Comparison of ENCODE assay signal across 20 cellular contexts in the genomic region with DNA sequence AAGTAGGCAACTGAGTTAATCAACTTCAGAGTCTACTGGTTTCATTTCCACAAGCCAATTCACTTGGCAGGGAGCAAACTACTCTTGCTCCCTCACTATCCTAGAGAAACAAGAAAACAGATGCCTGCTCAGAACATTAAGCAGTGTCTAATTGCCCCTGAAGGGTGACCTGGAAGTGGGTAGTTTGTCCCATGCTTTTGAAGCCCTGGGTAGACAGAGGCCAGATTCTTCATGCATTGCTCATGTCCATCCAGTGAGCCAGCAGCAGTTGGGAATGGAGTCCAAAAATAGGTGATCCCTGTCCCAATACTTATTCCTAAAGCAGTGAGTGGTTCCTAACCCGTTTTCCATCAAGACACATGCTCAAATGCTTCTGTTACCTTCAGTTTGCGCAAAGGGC. TPM values are rescaled to one million over a fixed set of nuclear protein-coding genes. Genes with fewer than 3 reads are reported as not detected.
A peak's percentile ranks its signal among the peaks of the same experiment; 100 is the strongest.
DNase-seq lines count a peak whose midpoint lies in the region; FAIRE-seq and TF ChIP-seq lines count a peak whose summit lies in the region.
"Had no signal": no experiment of that assay in that cellular context is flagged by ENCODE, and none has a peak within 500 bp of the region (broad histone marks: within the 10 kb centered on the region; RNA-seq: fewer than 3 reads in every experiment).

No MANE protein-coding gene starts in this region.

- H4K20me1 ChIP-seq in Karpas-422 (ENCODE audit: insufficient read depth, low read depth, low read length), result peaks cover 5% of the 10 kb centered on the region; the same call in 1 of the 2 replicates

- FAIRE-seq in kidney (lab: Jason Lieb, UNC) (peak; percentile 54), HTR-8/SVneo (lab: Jason Lieb, UNC) (no peak)
- FAIRE-seq: D721Med had no signal

- DNase-seq in activated naive CD4-positive, alpha-beta T cell treated with anti-CD3 and anti-CD28 coated beads for 36 hours, result no peak
- no peak for DNase-seq in Karpas-422
- DNase-seq in kidney, result no peak
- peak; percentile 73 for DNase-seq in renal cortical epithelial cell (ENCODE audit: low read depth)
- DNase-seq in stimulated activated CD4-positive, alpha-beta T cell treated with anti-CD3 and anti-CD28 coated beads, Interleukin-12 subunit alpha, Interleukin-12 subunit beta, amount 100 ng/mL, for 4 hours, result no peak
- DNase-seq in HTR-8/SVneo (ENCODE audit: insufficient read length, low spot score), result no peak
- no peak for DNase-seq in hepatic stellate cell (ENCODE audit: low spot score)
- DNase-seq: BE2C; CD4-positive, alpha-beta memory T cell; DMS79 treated with DMSO at 0.1 percent for 48 hours; GOT3; KBM-7; NCI-H1048; NCI-H146; NCI-H2081; NCI-H774 had no signal

- H3K4me3 Mint-ChIP-seq in activated naive CD4-positive, alpha-beta T cell treated with anti-CD3 and anti-CD28 coated beads, Interleukin-2, amount 50 U/mL, for 24 hours, result no peak overlapping the region
- no peak overlapping the region for H3K4me3 Mint-ChIP-seq in activated naive CD4-positive, alpha-beta T cell treated with anti-CD3 and anti-CD28 coated beads for 36 hours
- H3K4me3 Mint-ChIP-seq: CD4-positive, alpha-beta memory T cell had no signal

- no peak for TF ChIP-seq CTCF in kidney (IDR thresholded peaks at IDR 0.05; ENCODE audit: borderline replicate concordance, extremely low read depth, insufficient read depth)

- no peaks in the 10 kb centered on the region for H3K27me3 Mint-ChIP-seq in activated naive CD4-positive, alpha-beta T cell treated with anti-CD3 and anti-CD28 coated beads, Interleukin-2, amount 50 U/mL, for 24 hours
- H3K27me3 Mint-ChIP-seq in activated naive CD4-positive, alpha-beta T cell treated with anti-CD3 and anti-CD28 coated beads for 36 hours (ENCODE audit: low read depth), result no peaks in the 10 kb centered on the region
- H3K27me3 Mint-ChIP-seq: CD4-positive, alpha-beta memory T cell had no signal

- intact Hi-C loops in activated naive CD4-positive, alpha-beta T cell treated with anti-CD3 and anti-CD28 coated beads for 36 hours (cut with micrococcal nuclease), result no loop called here
- intact Hi-C loops in kidney (cut with DNase I), result no loop called here

- no peaks in the 10 kb centered on the region for H3K9me2 ChIP-seq in Karpas-422 (replicated peaks; ENCODE audit: insufficient read depth, low read length)

- H2AFZ ChIP-seq in Karpas-422 (ENCODE audit: low read length), result no peak overlapping the region

- no peaks in the 10 kb centered on the region for H3K27me3 ChIP-seq in Karpas-422 (ENCODE audit: low read length)
- H3K27me3 ChIP-seq: BE2C had no signal

- H3K4me1 ChIP-seq in Karpas-422 (ENCODE audit: low read length) (peaks cover 51% of the 10 kb centered on the region), kidney (ENCODE audit: control insufficient read depth in 1 of 2, insufficient read depth in 1 of 2, low read depth in 1 of 2, low read length in 2 of 2) (peaks cover 2 to 3% of the 10 kb centered on the region in 2 donors)
- H3K4me1 ChIP-seq: BE2C had no signal

- H3K4me2 ChIP-seq in Karpas-422 (ENCODE audit: low read depth, low read length, poor library complexity, severe bottlenecking), result no peak overlapping the region

- peak overlapping the region; percentile 57 for H3K27ac Mint-ChIP-seq in activated naive CD4-positive, alpha-beta T cell treated with anti-CD3 and anti-CD28 coated beads, Interleukin-2, amount 50 U/mL, for 24 hours
- no peak overlapping the region for H3K27ac Mint-ChIP-seq in activated naive CD4-positive, alpha-beta T cell treated with anti-CD3 and anti-CD28 coated beads for 36 hours

- peaks cover 52% of the 10 kb centered on the region for H3K4me1 Mint-ChIP-seq in activated naive CD4-positive, alpha-beta T cell treated with anti-CD3 and anti-CD28 coated beads, Interleukin-2, amount 50 U/mL, for 24 hours
- H3K4me1 Mint-ChIP-seq in activated naive CD4-positive, alpha-beta T cell treated with anti-CD3 and anti-CD28 coated beads for 36 hours (ENCODE audit: low read depth), result peaks cover 32% of the 10 kb centered on the region

- H3K9me3 ChIP-seq in Karpas-422 (ENCODE audit: low read length) (no peaks in the 10 kb centered on the region), kidney (ENCODE audit: control insufficient read depth in 1 of 2, low read length in 2 of 2) (no peaks in the 10 kb centered on the region)
- H3K9me3 ChIP-seq: BE2C had no signal

- H3K4me3 ChIP-seq in Karpas-422 (ENCODE audit: low read length) (no peak overlapping the region), kidney (ENCODE audit: low read length in 2 of 2) (no peak overlapping the region)
- H3K4me3 ChIP-seq: SK-N-MC had no signal

- H3K9me3 Mint-ChIP-seq in activated naive CD4-positive, alpha-beta T cell treated with anti-CD3 and anti-CD28 coated beads, Interleukin-2, amount 50 U/mL, for 24 hours, result no peaks in the 10 kb centered on the region
- no peaks in the 10 kb centered on the region for H3K9me3 Mint-ChIP-seq in activated naive CD4-positive, alpha-beta T cell treated with anti-CD3 and anti-CD28 coated beads for 36 hours

- H3K36me3 ChIP-seq in Karpas-422 (ENCODE audit: insufficient read depth, low read length) (no peaks in the 10 kb centered on the region), kidney (ENCODE audit: control insufficient read depth in 1 of 2, insufficient read depth in 2 of 2, low read length in 2 of 2) (peaks cover 0 to 4% of the 10 kb centered on the region in 2 donors)
- H3K36me3 ChIP-seq: BE2C had no signal

- peaks cover 82% of the 10 kb centered on the region for H3K79me2 ChIP-seq in Karpas-422 (ENCODE audit: low read length)

- CTCF ChIA-PET in activated naive CD4-positive, alpha-beta T cell treated with anti-CD3 and anti-CD28 coated beads for 36 hours (lab: Charles Lee), result no interaction called here

- H3K36me3 Mint-ChIP-seq in activated naive CD4-positive, alpha-beta T cell treated with anti-CD3 and anti-CD28 coated beads, Interleukin-2, amount 50 U/mL, for 24 hours, result peaks cover 17% of the 10 kb centered on the region
- peaks cover 19% of the 10 kb centered on the region for H3K36me3 Mint-ChIP-seq in activated naive CD4-positive, alpha-beta T cell treated with anti-CD3 and anti-CD28 coated beads for 36 hours (ENCODE audit: low read depth)

- H3K9ac ChIP-seq in Karpas-422 (ENCODE audit: low read length), result no peak overlapping the region
- H3K9ac ChIP-seq in kidney (ENCODE audit: low read length in 2 of 2), result no peak overlapping the region

- H3K27ac ChIP-seq in Karpas-422 (ENCODE audit: low read length) (0 out of 2 replicates have a peak overlapping the region, but pooled peaks have one; percentile 17), kidney (ENCODE audit: low read depth in 2 of 2, low read length in 2 of 2) (no peak overlapping the region)
- H3K27ac ChIP-seq: 22Rv1, SK-N-MC had no signal

RNA-seq across cellular contexts. Expression of a gene that starts 48.8 kb away (rescaled TPM):
- 100 to 1,000 TPM; 128 to 133 TPM for total RNA-seq in activated naive CD4-positive, alpha-beta T cell treated with anti-CD3 and anti-CD28 coated beads for 36 hours
- 28.5 and 57.6 TPM in 2 replicates for total RNA-seq in Karpas-422 (2014; rRNA removed; shearing (Covaris generic); ENCODE audit: low replicate concordance)
- 101 TPM for total RNA-seq in kidney
- 60.5 TPM for polyA plus RNA-seq in kidney (ENCODE audit: insufficient read depth, low read depth, low replicate concordance)
- 9.2 and 15.5 TPM in 2 replicates for total RNA-seq in renal cortical epithelial cell
